ENCODE assay signal across 19 cellular contexts in genomic region chr5:103703617-103704016, GRCh38.
"Had no signal": no experiment of that assay in that cellular context is flagged by ENCODE, and none has a peak within 500 bp of the region (broad histone marks: within the 10 kb centered on the region; RNA-seq: fewer than 3 reads in every experiment).

No MANE protein-coding gene starts in this region.

- ATAC-seq: left cardiac atrium, mucosa of descending colon, pancreas, psoas muscle had no signal

- DNase-seq: activated CD4-positive, alpha-beta T cell treated with anti-CD3 and anti-CD28 coated beads for 1 hour; activated gamma-delta T cell treated with Interleukin-2 at 50 U/mL for 16 hours; activated T-cell treated with anti-CD3 and anti-CD28 coated beads, Interleukin-2, amount 50 U/mL, for 1 hour; aorta; central memory CD4-positive, alpha-beta T cell; dermis blood vessel endothelial cell; effector CD8-positive, alpha-beta T cell; glutamatergic neuron; hippocampal formation; left cardiac atrium; mesenchymal stem cell; mucosa of descending colon; nephron progenitor cell; pancreas; psoas muscle; spleen; stimulated activated CD4-positive, alpha-beta T cell treated with anti-CD3 and anti-CD28 coated beads, Interleukin-4, amount 100 ng/mL, for 1 hour; stimulated activated naive CD4-positive, alpha-beta T cell treated with Interleukin-2 at 50 U/mL for 16 hours; upper lobe of left lung had no signal
